14 cellular contexts compared by ENCODE assay signal in the genomic region with DNA sequence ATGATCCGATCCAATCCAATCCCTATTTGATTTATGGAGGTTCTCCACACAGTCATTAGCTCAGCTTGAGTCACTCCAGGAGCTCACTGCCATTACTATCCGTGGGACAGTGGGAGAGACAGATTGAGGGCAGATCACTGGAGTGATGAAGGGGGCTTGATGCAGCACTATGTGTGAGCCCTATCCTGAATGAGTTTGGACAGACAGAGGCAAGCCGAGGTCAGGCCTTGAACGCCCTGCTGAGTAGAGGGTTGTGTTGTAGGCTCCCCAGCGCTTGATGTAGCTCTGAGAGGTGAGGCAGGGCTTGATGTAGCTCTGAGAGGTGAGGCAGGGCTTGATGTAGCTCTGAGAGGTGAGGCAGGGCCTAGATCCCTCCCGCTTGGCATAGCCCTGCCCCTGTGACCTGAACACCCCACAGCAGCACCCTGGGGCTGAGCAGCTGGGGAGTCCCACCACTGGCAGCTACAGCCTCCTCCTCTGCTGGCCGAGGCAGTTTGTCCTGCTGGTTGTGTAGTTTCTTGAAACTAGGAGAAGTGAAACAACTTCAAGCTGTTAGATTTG. TPM values are rescaled to one million over a fixed set of nuclear protein-coding genes. Genes with fewer than 3 reads are reported as not detected.
DNase-seq lines count a peak whose midpoint lies in the region; ATAC-seq and TF ChIP-seq lines count a peak whose summit lies in the region.
"Had no signal": no experiment of that assay in that cellular context is flagged by ENCODE, and none has a peak within 500 bp of the region (broad histone marks: within the 10 kb centered on the region; RNA-seq: fewer than 3 reads in every experiment).

No MANE protein-coding gene starts in this region.

- no peak overlapping the region for H3K27ac ChIP-seq in HEK293 (ENCODE audit: extremely low read depth, low read depth, low read length)
- H3K27ac ChIP-seq in body of pancreas: no peak overlapping the region
- no peak overlapping the region for H3K27ac ChIP-seq in naive thymus-derived CD4-positive, alpha-beta T cell (ENCODE audit: low read depth, low read length)
- H3K27ac ChIP-seq: colonic mucosa, esophagus muscularis mucosa, HL-60 had no signal

- H3K9me3 ChIP-seq in HEK293 (ENCODE audit: control insufficient read depth, insufficient read depth, low read depth, low read length): no peaks in the 10 kb centered on the region
- H3K9me3 ChIP-seq in body of pancreas: no peaks in the 10 kb centered on the region
- H3K9me3 ChIP-seq in naive thymus-derived CD4-positive, alpha-beta T cell (ENCODE audit: control insufficient read depth in 2 of 3, low read length in 3 of 3): no peaks in the 10 kb centered on the region
- H3K9me3 ChIP-seq: colonic mucosa, esophagus muscularis mucosa had no signal

- H3K27ac Mint-ChIP-seq in naive thymus-derived CD4-positive, alpha-beta T cell: peak overlapping the region in 4 of 9 donors; percentile 7 to 59 (median 14)

- POLR2A ChIA-PET in HEK293 (lab: Yijun Ruan, JAX): interaction anchor here (1.1 to 1.4 kb wide), 2 partner anchors 13 to 180 kb away, joined by 3 read pairs; no protein-coding TSS in a partner anchor
- POLR2A ChIA-PET in naive thymus-derived CD4-positive, alpha-beta T cell (lab: Charles Lee): no interaction called here

- WGBS in body of pancreas, 2 donors: 66 to 67% methylated on average over 7 of the region's 7 CpGs

- CTCF ChIA-PET in HEK293 (lab: Yijun Ruan, JAX): interaction anchor here (0.6 to 0.8 kb wide), 4 partner anchors 11 to 87 kb away, joined by 3 read pairs; no protein-coding TSS in a partner anchor
- CTCF ChIA-PET in naive thymus-derived CD4-positive, alpha-beta T cell (lab: Charles Lee): no interaction called here

- H3K4me1 Mint-ChIP-seq in naive thymus-derived CD4-positive, alpha-beta T cell: peaks cover 14 to 91% (median 76%) of the 10 kb centered on the region in 7 donors

- H3K4me3 ChIP-seq in HEK293 (ENCODE audit: low read depth, low read length) (no peak overlapping the region), body of pancreas (no peak overlapping the region)
- no peak overlapping the region for H3K4me3 ChIP-seq in naive thymus-derived CD4-positive, alpha-beta T cell (ENCODE audit: low read length)
- H3K4me3 ChIP-seq: colonic mucosa, esophagus muscularis mucosa had no signal

- H3K9me3 Mint-ChIP-seq in naive thymus-derived CD4-positive, alpha-beta T cell: peaks cover 0 to 3% (median 0%) of the 10 kb centered on the region in 11 donors
- H3K9me3 Mint-ChIP-seq: activated naive CD4-positive, alpha-beta T cell treated with anti-CD3 and anti-CD28 coated beads, Interleukin-2, amount 50 U/mL, for 72 hours had no signal

- ATAC-seq in body of pancreas (peak; percentile 18), GM19328 (IDR thresholded peaks at IDR 0.05; ENCODE audit: unreplicated experiment) (no peak)
- ATAC-seq in naive thymus-derived CD4-positive, alpha-beta T cell: peak; percentile 44

- intact Hi-C loops in body of pancreas (cut with DNase I): no loop called here
- intact Hi-C loops in naive thymus-derived CD4-positive, alpha-beta T cell (cut with micrococcal nuclease): no loop called here

- H3K4me3 Mint-ChIP-seq in naive thymus-derived CD4-positive, alpha-beta T cell: peak overlapping the region in 3 of 10 donors; percentile 4 to 24 (median 23)

- peaks cover 11 to 25% (median 14%) of the 10 kb centered on the region in 5 donors for H3K36me3 Mint-ChIP-seq in naive thymus-derived CD4-positive, alpha-beta T cell

- no peak for TF ChIP-seq CTCF in HEK293 (tag by site-specific recombination; IDR thresholded peaks at IDR 0.05)
- no peak for TF ChIP-seq CTCF in body of pancreas (IDR thresholded peaks at IDR 0.05)

- H3K36me3 ChIP-seq in HEK293 (ENCODE audit: control insufficient read depth in 2 of 2, insufficient read depth in 1 of 2, low read length in 2 of 2) (no peaks in the 10 kb centered on the region), body of pancreas (replicated peaks in 1 of 2; ENCODE audit: insufficient read depth in 1 of 2, low read depth in 2 of 2) (no peaks in the 10 kb centered on the region)
- no peaks in the 10 kb centered on the region for H3K36me3 ChIP-seq in naive thymus-derived CD4-positive, alpha-beta T cell (ENCODE audit: control insufficient read depth in 2 of 3, insufficient read depth in 3 of 3, low read length in 3 of 3)
- H3K36me3 ChIP-seq: colonic mucosa, esophagus muscularis mucosa had no signal

- no peaks in the 10 kb centered on the region for H3K27me3 ChIP-seq in body of pancreas
- no peaks in the 10 kb centered on the region for H3K27me3 ChIP-seq in naive thymus-derived CD4-positive, alpha-beta T cell (ENCODE audit: control insufficient read depth in 2 of 2, insufficient read depth in 2 of 2, low read length in 2 of 2)
- H3K27me3 ChIP-seq: colonic mucosa, esophagus muscularis mucosa had no signal

- H3K27me3 Mint-ChIP-seq in naive thymus-derived CD4-positive, alpha-beta T cell: no peaks in the 10 kb centered on the region

- peak; percentile 47 for DNase-seq in AG20443 (ENCODE audit: low spot score)
- peak in 1 of 4 donors; percentile 11 for DNase-seq in body of pancreas
- DNase-seq in naive thymus-derived CD4-positive, alpha-beta T cell: no peak
- DNase-seq in activated effector memory CD4-positive, alpha-beta T cell treated with Interleukin-2 at 50 U/mL for 16 hours: no peak
- DNase-seq in 8988T: no peak
- DNase-seq in activated CD4-positive, alpha-beta T cell treated with anti-CD3 and anti-CD28 coated beads, Interleukin-2, amount 50 U/mL, for 1 hour: no peak
- DNase-seq: AML-193, colonic mucosa, DMS79 treated with DMSO at 0.1 percent for 48 hours had no signal

- H3K4me1 ChIP-seq in HEK293 (ENCODE audit: control insufficient read depth, insufficient read depth, low read length) (peaks cover 46% of the 10 kb centered on the region), body of pancreas (peaks cover 38% of the 10 kb centered on the region)
- peaks cover 0 to 7% of the 10 kb centered on the region in 2 donors for H3K4me1 ChIP-seq in naive thymus-derived CD4-positive, alpha-beta T cell (ENCODE audit: control insufficient read depth in 2 of 2, insufficient read depth in 2 of 2, low read length in 2 of 2)
- H3K4me1 ChIP-seq: colonic mucosa had no signal

- no peak for TF ChIP-seq POLR2A in body of pancreas (IDR thresholded peaks at IDR 0.05)

TF ChIP-seq in HEK293, 187 proteins besides CTCF, POLR2A, EP300 and RAD21 (continues in another document):
- TF ChIP-seq ZBTB17 (tag by site-specific recombination; IDR thresholded peaks at IDR 0.05) (peak; percentile 26; the same call in 1 of the 2 replicates), IKZF3 (tag by site-specific recombination; IDR thresholded peaks at IDR 0.05) (peak; percentile 59; the same call in 1 of the 2 replicates), ZNF114 (tag by site-specific recombination; IDR thresholded peaks at IDR 0.05) (no peak), ZNF341 (tag by site-specific recombination; IDR thresholded peaks at IDR 0.05; ENCODE audit: low read depth) (no peak), ZFP69B (tag by site-specific recombination; IDR thresholded peaks at IDR 0.05) (no peak), ZNF561 (tag by site-specific recombination; IDR thresholded peaks at IDR 0.05; ENCODE audit: borderline replicate concordance) (no peak), ZNF202 (tag by site-specific recombination; IDR thresholded peaks at IDR 0.05; ENCODE audit: borderline replicate concordance) (no peak), KLF9 (tag by site-specific recombination; IDR thresholded peaks at IDR 0.05; ENCODE audit: low read depth) (no peak), ZXDB (tag by site-specific recombination; IDR thresholded peaks at IDR 0.05) (no peak)
- TF ChIP-seq, protein P1, sequence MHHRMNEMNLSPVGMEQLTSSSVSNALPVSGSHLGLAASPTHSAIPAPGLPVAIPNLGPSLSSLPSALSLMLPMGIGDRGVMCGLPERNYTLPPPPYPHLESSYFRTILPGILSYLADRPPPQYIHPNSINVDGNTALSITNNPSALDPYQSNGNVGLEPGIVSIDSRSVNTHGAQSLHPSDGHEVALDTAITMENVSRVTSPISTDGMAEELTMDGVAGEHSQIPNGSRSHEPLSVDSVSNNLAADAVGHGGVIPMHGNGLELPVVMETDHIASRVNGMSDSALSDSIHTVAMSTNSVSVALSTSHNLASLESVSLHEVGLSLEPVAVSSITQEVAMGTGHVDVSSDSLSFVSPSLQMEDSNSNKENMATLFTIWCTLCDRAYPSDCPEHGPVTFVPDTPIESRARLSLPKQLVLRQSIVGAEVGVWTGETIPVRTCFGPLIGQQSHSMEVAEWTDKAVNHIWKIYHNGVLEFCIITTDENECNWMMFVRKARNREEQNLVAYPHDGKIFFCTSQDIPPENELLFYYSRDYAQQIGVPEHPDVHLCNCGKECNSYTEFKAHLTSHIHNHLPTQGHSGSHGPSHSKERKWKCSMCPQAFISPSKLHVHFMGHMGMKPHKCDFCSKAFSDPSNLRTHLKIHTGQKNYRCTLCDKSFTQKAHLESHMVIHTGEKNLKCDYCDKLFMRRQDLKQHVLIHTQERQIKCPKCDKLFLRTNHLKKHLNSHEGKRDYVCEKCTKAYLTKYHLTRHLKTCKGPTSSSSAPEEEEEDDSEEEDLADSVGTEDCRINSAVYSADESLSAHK (tag by site-specific recombination; IDR thresholded peaks at IDR 0.05): no peak
- TF ChIP-seq, protein P2, sequence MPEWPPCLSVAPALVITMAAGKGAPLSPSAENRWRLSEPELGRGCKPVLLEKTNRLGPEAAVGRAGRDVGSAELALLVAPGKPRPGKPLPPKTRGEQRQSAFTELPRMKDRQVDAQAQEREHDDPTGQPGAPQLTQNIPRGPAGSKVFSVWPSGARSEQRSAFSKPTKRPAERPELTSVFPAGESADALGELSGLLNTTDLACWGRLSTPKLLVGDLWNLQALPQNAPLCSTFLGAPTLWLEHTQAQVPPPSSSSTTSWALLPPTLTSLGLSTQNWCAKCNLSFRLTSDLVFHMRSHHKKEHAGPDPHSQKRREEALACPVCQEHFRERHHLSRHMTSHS (tag by site-specific recombination; IDR thresholded peaks at IDR 0.05): no peak
- TF ChIP-seq, protein P3, sequence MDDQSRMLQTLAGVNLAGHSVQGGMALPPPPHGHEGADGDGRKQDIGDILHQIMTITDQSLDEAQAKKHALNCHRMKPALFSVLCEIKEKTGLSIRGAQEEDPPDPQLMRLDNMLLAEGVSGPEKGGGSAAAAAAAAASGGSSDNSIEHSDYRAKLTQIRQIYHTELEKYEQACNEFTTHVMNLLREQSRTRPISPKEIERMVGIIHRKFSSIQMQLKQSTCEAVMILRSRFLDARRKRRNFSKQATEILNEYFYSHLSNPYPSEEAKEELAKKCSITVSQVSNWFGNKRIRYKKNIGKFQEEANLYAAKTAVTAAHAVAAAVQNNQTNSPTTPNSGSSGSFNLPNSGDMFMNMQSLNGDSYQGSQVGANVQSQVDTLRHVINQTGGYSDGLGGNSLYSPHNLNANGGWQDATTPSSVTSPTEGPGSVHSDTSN (CRISPR knock-in tag; IDR thresholded peaks at IDR 0.05): no peak

RNA-seq across cellular contexts. Expression of a gene that starts 58.7 kb away (rescaled TPM):
- total RNA-seq in body of pancreas: 10 to 100 TPM; 20.8 to 27.0 TPM
- 10 to 100 TPM; 31.7 to 55.0 (median 42.5) TPM for total RNA-seq in naive thymus-derived CD4-positive, alpha-beta T cell
- polyA plus RNA-seq in naive thymus-derived CD4-positive, alpha-beta T cell: 1 to 10 TPM; 3.5 to 4.4 TPM
